25 cellular contexts compared by ENCODE assay signal in the genomic region with DNA sequence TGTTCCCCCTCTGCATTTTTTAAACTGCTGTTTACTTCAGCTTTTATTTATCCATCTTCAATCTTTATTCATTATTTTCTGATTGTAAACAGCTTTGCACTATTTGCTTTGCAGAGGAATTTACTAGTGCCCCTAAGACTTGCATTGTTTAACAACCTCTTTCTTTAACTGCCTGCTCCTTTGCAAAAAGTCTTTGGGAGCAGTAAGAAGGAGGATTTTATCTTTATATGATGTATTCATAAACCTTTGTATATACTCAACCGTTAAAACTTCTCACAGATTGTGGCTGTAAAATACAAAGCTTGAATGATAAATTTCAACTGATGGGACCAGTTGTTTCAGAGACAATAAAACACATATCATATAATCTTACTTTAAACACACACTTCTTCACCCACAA. TPM values are rescaled to one million over a fixed set of nuclear protein-coding genes. Genes with fewer than 3 reads are reported as not detected.
DNase-seq lines count a peak whose midpoint lies in the region; ATAC-seq, FAIRE-seq and TF ChIP-seq lines count a peak whose summit lies in the region.
"Had no signal": no experiment of that assay in that cellular context is flagged by ENCODE, and none has a peak within 500 bp of the region (broad histone marks: within the 10 kb centered on the region; RNA-seq: fewer than 3 reads in every experiment).

No MANE protein-coding gene starts in this region.

- CTCF ChIA-PET in RWPE1 (lab: Yijun Ruan, JAX), result no interaction called here

- H3K4me2 ChIP-seq in Loucy (ENCODE audit: low read depth, low read length, poor library complexity, severe bottlenecking), result peak overlapping the region; percentile 64

- H3K36me3 ChIP-seq in ACC112 (ENCODE audit: insufficient read depth, low read length) (peaks cover 3% of the 10 kb centered on the region), Loucy (ENCODE audit: insufficient read depth, low read length) (no peaks in the 10 kb centered on the region)
- H3K36me3 ChIP-seq: BE2C; BLaER1 treated with 17β-estradiol and CSF1 and Interleukin-3, amounts not matched to agents 10 nM and 100 nM had no signal

- H3K4me1 ChIP-seq in ACC112 (ENCODE audit: control insufficient read depth, insufficient read depth, low read length, unreplicated experiment) (peaks cover 17% of the 10 kb centered on the region), Loucy (ENCODE audit: insufficient read depth, low read length, poor library complexity, severe bottlenecking) (peaks cover 44% of the 10 kb centered on the region)
- H3K4me1 ChIP-seq: BE2C had no signal

- H2AFZ ChIP-seq in ACC112 (ENCODE audit: low read length, unreplicated experiment) (peak overlapping the region; percentile 4), Loucy (ENCODE audit: low read length) (no peak overlapping the region)

- H4K20me1 ChIP-seq in Loucy (ENCODE audit: insufficient read depth, low read length, poor library complexity, severe bottlenecking), result no peaks in the 10 kb centered on the region
- H4K20me1 ChIP-seq: BLaER1 treated with 17β-estradiol and CSF1 and Interleukin-3, amounts not matched to agents 10 nM and 100 nM had no signal

- H3K9me2 ChIP-seq in Loucy (replicated peaks; ENCODE audit: low read depth, low read length), result no peaks in the 10 kb centered on the region

- DNase-seq in left colon, result no peak
- DNase-seq in frontal cortex (ENCODE audit: low spot score in 2 of 2), result no peak
- no peak for DNase-seq in RWPE1 (ENCODE audit: low spot score)
- DNase-seq: ACHN; AML-193; BE2C; CD4-positive, alpha-beta T cell; CD8-positive, alpha-beta memory T cell; DMS 273 treated with DMSO at 0.1 percent for 48 hours; DMS79; GF-D8; H7; HCEC 1CT had no signal

- TF ChIP-seq CTCF in Loucy (conservative IDR thresholded peaks at IDR 0.05; ENCODE audit: low read length) (no peak), RWPE1 (conservative IDR thresholded peaks at IDR 0.05; ENCODE audit: low read depth) (no peak)

- H3K27me3 ChIP-seq in ACC112 (ENCODE audit: insufficient read depth, low read length), result no peaks in the 10 kb centered on the region
- no peaks in the 10 kb centered on the region for H3K27me3 ChIP-seq in Loucy (ENCODE audit: insufficient read depth, low read length, poor library complexity, severe bottlenecking)
- H3K27me3 ChIP-seq: BLaER1 treated with 17β-estradiol and CSF1 and Interleukin-3, amounts not matched to agents 10 nM and 100 nM had no signal

- H3K79me2 ChIP-seq in ACC112 (ENCODE audit: control insufficient read depth, insufficient read depth, low read length, unreplicated experiment) (no peaks in the 10 kb centered on the region), Loucy (ENCODE audit: insufficient read depth, low read length) (no peaks in the 10 kb centered on the region)

- no peak overlapping the region for H3K27ac ChIP-seq in ACC112 (ENCODE audit: low read depth, low read length)
- no peak overlapping the region for H3K27ac ChIP-seq in RWPE1
- H3K27ac ChIP-seq: 22Rv1; BLaER1 treated with 17β-estradiol and CSF1 and Interleukin-3, amounts not matched to agents 10 nM and 100 nM had no signal

- H3F3A ChIP-seq in Loucy (ENCODE audit: low read depth), result peaks cover 6% of the 10 kb centered on the region; the same call in 1 of the 2 replicates

- H3K4me3 ChIP-seq in ACC112 (ENCODE audit: low read depth, low read length), result no peak overlapping the region
- peak overlapping the region; percentile 18 for H3K4me3 ChIP-seq in Loucy (ENCODE audit: low read length, poor library complexity, severe bottlenecking)
- H3K4me3 ChIP-seq: BLaER1 treated with 17β-estradiol and CSF1 and Interleukin-3, amounts not matched to agents 10 nM and 100 nM had no signal

- peak; percentile 4 for FAIRE-seq in endometrium (lab: Jason Lieb, UNC)
- FAIRE-seq in frontal cortex (lab: Jason Lieb, UNC), result no peak
- FAIRE-seq: A204.1, D721Med, GM12891, GM18507, H1 had no signal

- 0 out of 2 replicates have a peak, but pooled peaks cover 8% of the 10 kb centered on the region for H3K9me3 ChIP-seq in Loucy (ENCODE audit: insufficient read depth, low read depth, low read length)
- H3K9me3 ChIP-seq: BE2C had no signal

- no peak overlapping the region for H3K9ac ChIP-seq in Loucy (ENCODE audit: low read depth, low read length, poor library complexity, severe bottlenecking)
- H3K9ac ChIP-seq: BLaER1 treated with 17β-estradiol and CSF1 and Interleukin-3, amounts not matched to agents 10 nM and 100 nM had no signal

- ATAC-seq in left colon (peak; percentile 84), GM18868 (IDR thresholded peaks at IDR 0.05; ENCODE audit: unreplicated experiment) (no peak)

- intact Hi-C loops in left colon (cut with DNase I, micrococcal nuclease), result no loop called here

- POLR2A ChIA-PET in RWPE1 (lab: Yijun Ruan, JAX; ENCODE audit: low non-redundant PET), result no interaction called here

RNA-seq across cellular contexts. Expression of gene VIT, which starts 20.1 kb away (rescaled TPM):
- total RNA-seq in left colon (1 to 10 TPM in 1 of 2 donors, under 1 TPM in 1; 0.50 to 1.3 TPM), frontal cortex (0.41 TPM)
- total RNA-seq: CD4-positive, alpha-beta T cell; CD8-positive, alpha-beta memory T cell; G401; H1; H7 had no signal
